In genomic region chr2:5077479-5078089, GRCh38 we compare ENCODE assay signal across 17 cellular contexts.
A peak's percentile ranks its signal among the peaks of the same experiment; 100 is the strongest.
DNase-seq lines count a peak whose midpoint lies in the region; ATAC-seq and TF ChIP-seq lines count a peak whose summit lies in the region.
"Had no signal": no experiment of that assay in that cellular context is flagged by ENCODE, and none has a peak within 500 bp of the region (broad histone marks: within the 10 kb centered on the region; RNA-seq: fewer than 3 reads in every experiment).

No MANE protein-coding gene starts in this region.

- peaks cover 77% of the 10 kb centered on the region for H3K9me3 Mint-ChIP-seq in GM23338
- H3K9me3 Mint-ChIP-seq in glutamatergic neuron (ENCODE audit: unreplicated experiment), result peaks cover 5% of the 10 kb centered on the region
- H3K9me3 Mint-ChIP-seq: mesothelial cell of epicardium had no signal

- H3K9me3 ChIP-seq in A673 (ENCODE audit: low read depth, low read length, poor library complexity, severe bottlenecking), result no peaks in the 10 kb centered on the region
- no peaks in the 10 kb centered on the region for H3K9me3 ChIP-seq in adipocyte (ENCODE audit: control insufficient read depth, low read length)
- H3K9me3 ChIP-seq: right lobe of liver had no signal

- no peaks in the 10 kb centered on the region for H3K27me3 Mint-ChIP-seq in GM23338 (ENCODE audit: insufficient read depth, low read depth, poor library complexity)
- H3K27me3 Mint-ChIP-seq in glutamatergic neuron (ENCODE audit: unreplicated experiment), result no peaks in the 10 kb centered on the region
- H3K27me3 Mint-ChIP-seq: activated CD4-positive, alpha-beta memory T cell treated with anti-CD3 and anti-CD28 coated beads for 36 hours; activated naive CD8-positive, alpha-beta T cell treated with anti-CD3 and anti-CD28 coated beads, Interleukin-2, amount 10 ng/mL, durations not matched to agents 7 days and 5 days had no signal

- H3K36me3 ChIP-seq in A673 (ENCODE audit: insufficient read depth, low read length, poor library complexity, severe bottlenecking) (no peaks in the 10 kb centered on the region), GM23338 (ENCODE audit: insufficient read depth) (no peaks in the 10 kb centered on the region), adipocyte (ENCODE audit: control insufficient read depth, insufficient read depth, low read length, severe bottlenecking) (no peaks in the 10 kb centered on the region)
- H3K36me3 ChIP-seq: right lobe of liver had no signal

- H3K27ac ChIP-seq in A673 (ENCODE audit: low read depth, low read length, poor library complexity, severe bottlenecking) (no peak overlapping the region), GM23338 (ENCODE audit: low read depth) (0 out of 2 replicates have a peak overlapping the region, but pooled peaks have one; percentile 16)
- H3K27ac ChIP-seq: KMS-11, right lobe of liver had no signal

- BruUV-seq in A673 (replicated peaks; lab: Mats Ljungman, UMichigan), result no TSS peak

- no peaks in the 10 kb centered on the region for H3K27me3 ChIP-seq in A673 (replicated peaks; ENCODE audit: insufficient read depth, low read depth, low read length, poor library complexity)
- H3K27me3 ChIP-seq in GM23338 (ENCODE audit: insufficient read depth), result no peaks in the 10 kb centered on the region
- no peaks in the 10 kb centered on the region for H3K27me3 ChIP-seq in adipocyte (replicated peaks; ENCODE audit: control insufficient read depth, insufficient read depth, low read length)
- H3K27me3 ChIP-seq: right lobe of liver had no signal

- TF ChIP-seq CTCF in A673 (conservative IDR thresholded peaks at IDR 0.05; ENCODE audit: low read depth, low read length) (peak; percentile 47), GM23338 (conservative IDR thresholded peaks at IDR 0.05; ENCODE audit: low read depth in 2 of 2) (peak in 1 of 2 experiments; percentile 24; a peak in 2 of 4 replicates), glutamatergic neuron (IDR thresholded peaks at IDR 0.05; ENCODE audit: partially characterized antibody, unreplicated experiment) (no peak)

- intact Hi-C loops in A673 (cut with micrococcal nuclease; ENCODE audit: unreplicated experiment), result loop anchor here (2.0 to 10.0 kb wide), 2 partner anchors 289 to 1697 kb away; no protein-coding TSS in a partner anchor
- intact Hi-C loops in Right ventricle myocardium superior (cut with DNase I), result no loop called here

- CTCF ChIA-PET in A673 (lab: Charles Lee), result interaction anchor here (0.5 to 1.3 kb wide), 4 partner anchors 25 to 637 kb away, joined by 3 to 7 read pairs (median 4); no protein-coding TSS in a partner anchor

- H3K4me3 ChIP-seq in A673 (ENCODE audit: low read depth, low read length, poor library complexity, severe bottlenecking) (no peak overlapping the region), GM23338 (no peak overlapping the region), adipocyte (ENCODE audit: low read length) (no peak overlapping the region)
- H3K4me3 ChIP-seq: right lobe of liver had no signal

- H3K4me1 ChIP-seq in A673 (ENCODE audit: insufficient read depth, low read length, poor library complexity, severe bottlenecking) (peaks cover 10% of the 10 kb centered on the region), GM23338 (ENCODE audit: insufficient read depth) (peaks cover 4% of the 10 kb centered on the region; the same call in 1 of the 2 replicates), adipocyte (ENCODE audit: control insufficient read depth, insufficient read depth, low read length) (no peaks in the 10 kb centered on the region)
- H3K4me1 ChIP-seq: right lobe of liver had no signal

- H2AFZ ChIP-seq in GM23338, result no peak overlapping the region

- H3K4me3 Mint-ChIP-seq in GM23338, result no peak overlapping the region
- no peak overlapping the region for H3K4me3 Mint-ChIP-seq in glutamatergic neuron (ENCODE audit: unreplicated experiment)
- H3K4me3 Mint-ChIP-seq: activated CD4-positive, alpha-beta memory T cell treated with anti-CD3 and anti-CD28 coated beads for 36 hours; activated naive CD8-positive, alpha-beta T cell treated with anti-CD3 and anti-CD28 coated beads, Interleukin-2, amount 10 ng/mL, durations not matched to agents 7 days and 5 days; activated T-cell treated with anti-CD3 and anti-CD28 coated beads, Interleukin-2, amount 50 U/mL, for 72 hours; mesothelial cell of epicardium had no signal

- H4K20me1 ChIP-seq in GM23338 (replicated peaks; ENCODE audit: insufficient read depth), result no peaks in the 10 kb centered on the region

- no peaks in the 10 kb centered on the region for H3K9me2 ChIP-seq in GM23338 (ENCODE audit: insufficient read depth)

- H3K4me1 Mint-ChIP-seq in GM23338, result peaks cover 12% of the 10 kb centered on the region
- H3K4me1 Mint-ChIP-seq in glutamatergic neuron (ENCODE audit: low read depth, unreplicated experiment), result peaks cover 22% of the 10 kb centered on the region
- H3K4me1 Mint-ChIP-seq: activated naive CD8-positive, alpha-beta T cell treated with anti-CD3 and anti-CD28 coated beads, Interleukin-2, amount 10 ng/mL, durations not matched to agents 7 days and 5 days had no signal

- H3K36me3 Mint-ChIP-seq in GM23338 (ENCODE audit: low read depth) (peaks cover 8% of the 10 kb centered on the region; the same call in 2 of the 3 replicates), glutamatergic neuron (ENCODE audit: unreplicated experiment) (no peaks in the 10 kb centered on the region)
- H3K36me3 Mint-ChIP-seq: activated CD4-positive, alpha-beta memory T cell treated with anti-CD3 and anti-CD28 coated beads for 36 hours; activated naive CD8-positive, alpha-beta T cell treated with anti-CD3 and anti-CD28 coated beads, Interleukin-2, amount 10 ng/mL, durations not matched to agents 7 days and 5 days; mesothelial cell of epicardium had no signal

- DNase-seq in A673 (ENCODE audit: low spot score) (peak; percentile 85), GM23338 (ENCODE audit: low spot score) (peak; percentile 6), adipocyte (ENCODE audit: low read depth) (peak; percentile 1), glutamatergic neuron (peak; percentile 22), mucosa of gallbladder (ENCODE audit: low spot score) (no peak), Right ventricle myocardium superior (no peak)
- DNase-seq: activated CD4-positive, alpha-beta memory T cell treated with anti-CD3 and anti-CD28 coated beads for 36 hours; activated naive CD8-positive, alpha-beta T cell treated with anti-CD3 and anti-CD28 coated beads, Interleukin-2, amount 10 ng/mL, durations not matched to agents 7 days and 5 days; activated T-cell treated with anti-CD3 and anti-CD28 coated beads, Interleukin-2, amount 50 U/mL, for 72 hours; DMS79 treated with DMSO at 0.1 percent for 48 hours; NCI-H2029 treated with DMSO at 0.1 percent for 48 hours; nucleus accumbens; right lobe of liver; stimulated activated CD4-positive, alpha-beta T cell treated with anti-CD3 and anti-CD28 coated beads, Interleukin-2, amount 100 ng/mL, for 24 hours had no signal

- no peaks in the 10 kb centered on the region for H3F3A ChIP-seq in GM23338 (replicated peaks; ENCODE audit: low read depth)

- H3K27ac Mint-ChIP-seq in GM23338 (no peak overlapping the region), glutamatergic neuron (ENCODE audit: unreplicated experiment) (peak overlapping the region; percentile 19)
- H3K27ac Mint-ChIP-seq: activated CD4-positive, alpha-beta memory T cell treated with anti-CD3 and anti-CD28 coated beads for 36 hours; activated naive CD8-positive, alpha-beta T cell treated with anti-CD3 and anti-CD28 coated beads, Interleukin-2, amount 10 ng/mL, durations not matched to agents 7 days and 5 days; activated T-cell treated with anti-CD3 and anti-CD28 coated beads, Interleukin-2, amount 50 U/mL, for 72 hours; mesothelial cell of epicardium had no signal

- no peaks in the 10 kb centered on the region for H3K79me2 ChIP-seq in GM23338 (replicated peaks; ENCODE audit: insufficient read depth)

- ATAC-seq in GM23338 (no peak), HG03520 (IDR thresholded peaks at IDR 0.05; ENCODE audit: unreplicated experiment) (no peak), Right ventricle myocardium superior (ENCODE audit: poor library complexity) (no peak)
- ATAC-seq: activated T-cell treated with anti-CD3 and anti-CD28 coated beads, Interleukin-2, amount 50 U/mL, for 72 hours; right lobe of liver had no signal

- no peak overlapping the region for H3K4me2 ChIP-seq in GM23338
- H3K4me2 ChIP-seq: KMS-11 had no signal

- POLR2A ChIA-PET in A673 (lab: Charles Lee; ENCODE audit: low non-redundant PET), result no interaction called here

- H3K9ac ChIP-seq in adipocyte (ENCODE audit: low read length), result no peak overlapping the region
- H3K9ac ChIP-seq: KMS-11 had no signal

TF ChIP-seq in GM23338, 12 proteins besides CTCF, POLR2A, EP300 and RAD21:
- no peak for TF ChIP-seq ETS1 (IDR thresholded peaks at IDR 0.05)

Comparison
In these comparisons a context has a peak if more than half of its experiments do, and no peak if none do; other contexts are left out.
1. DNase-seq: peak in A673 (single experiment), GM23338 (single experiment), adipocyte (single experiment) and glutamatergic neuron (single experiment); none in mucosa of gallbladder (single experiment) and Right ventricle myocardium superior (single experiment).